ENCODE assay signal across 16 cellular contexts in genomic region chr5:68920888-68921287, GRCh38.
A peak's percentile ranks its signal among the peaks of the same experiment; 100 is the strongest.
DNase-seq lines count a peak whose midpoint lies in the region; ATAC-seq and TF ChIP-seq lines count a peak whose summit lies in the region.
"Had no signal": no experiment of that assay in that cellular context is flagged by ENCODE, and none has a peak within 500 bp of the region (broad histone marks: within the 10 kb centered on the region; RNA-seq: fewer than 3 reads in every experiment).

No MANE protein-coding gene starts in this region.

- ATAC-seq in WTC11 (no peak), upper lobe of right lung (no peak), GM21423 (IDR thresholded peaks at IDR 0.05; ENCODE audit: unreplicated experiment) (no peak)
- ATAC-seq: K562 had no signal

- WGBS in iPS DF 6.9 (ENCODE audit: insufficient coverage, insufficient read length) = no CpG with 5 or more reads among the region's 28 CpGs
- 91 to 98% (median 97%) methylated on average over 13 to 28 of the region's 28 CpGs for WGBS in spleen, 5 donors

- H3K27ac ChIP-seq in HUES48 (ENCODE audit: low read depth, low read length) (peak overlapping the region; percentile 90), iPS DF 6.9 (ENCODE audit: low read length) (peak overlapping the region; percentile 95), upper lobe of right lung (no peak overlapping the region), spleen (no peak overlapping the region)
- H3K27ac ChIP-seq: C4-2B, GM23248 had no signal

- H3K36me3 ChIP-seq in HUES48 (ENCODE audit: control insufficient read depth, insufficient read depth, low read length) (no peaks in the 10 kb centered on the region), iPS DF 6.9 (ENCODE audit: control insufficient read depth, insufficient read depth, low read length) (no peaks in the 10 kb centered on the region; the same call in 1 of the 2 replicates), upper lobe of right lung (no peaks in the 10 kb centered on the region), spleen (no peaks in the 10 kb centered on the region)

- H3K9ac ChIP-seq in HUES48 (ENCODE audit: low read depth, low read length) = no peak overlapping the region
- H3K9ac ChIP-seq: GM23248 had no signal

- H3K4me1 Mint-ChIP-seq in WTC11 = peaks cover 48% of the 10 kb centered on the region

- intact Hi-C loops in upper lobe of right lung (cut with DNase I) = no loop called here
- intact Hi-C loops in spleen (cut with DNase I; ENCODE audit: low total_unique reads) = no loop called here

- H3K36me3 Mint-ChIP-seq in WTC11 = peaks cover 53% of the 10 kb centered on the region

- H3K4me3 Mint-ChIP-seq in WTC11 = no peak overlapping the region
- H3K4me3 Mint-ChIP-seq: CD4-positive, alpha-beta T cell had no signal

- CTCF ChIA-PET in WTC11 (lab: Charles Lee) = no interaction called here

- H3K27me3 ChIP-seq in HUES48 (ENCODE audit: control insufficient read depth, insufficient read depth, low read length) (no peaks in the 10 kb centered on the region), iPS DF 6.9 (ENCODE audit: control insufficient read depth, insufficient read depth, low read length) (no peaks in the 10 kb centered on the region), upper lobe of right lung (no peaks in the 10 kb centered on the region), spleen (replicated peaks in 1 of 7) (peaks cover 0 to 7% (median 0%) of the 10 kb centered on the region in 7 donors)

- H3K4me3 ChIP-seq in HUES48 (ENCODE audit: low read depth, low read length) (no peak overlapping the region), iPS DF 6.9 (ENCODE audit: low read length) (no peak overlapping the region), upper lobe of right lung (no peak overlapping the region), spleen (no peak overlapping the region)
- H3K4me3 ChIP-seq: GM23248, K562 had no signal

- H3K9me3 ChIP-seq in HUES48 (ENCODE audit: control insufficient read depth, insufficient read depth, low read length) = peaks cover 73% of the 10 kb centered on the region
- H3K9me3 ChIP-seq in iPS DF 6.9 (ENCODE audit: control insufficient read depth, insufficient read depth, low read length) = no peaks in the 10 kb centered on the region; the same call in none of the 2 replicates
- no peaks in the 10 kb centered on the region for H3K9me3 ChIP-seq in upper lobe of right lung
- H3K9me3 ChIP-seq in spleen = peaks cover 0 to 22% (median 4%) of the 10 kb centered on the region in 8 donors

- no peak for TF ChIP-seq CTCF in WTC11 (IDR thresholded peaks at IDR 0.05)
- no peak for TF ChIP-seq CTCF in upper lobe of right lung (IDR thresholded peaks at IDR 0.05)
- no peak for TF ChIP-seq CTCF in spleen (IDR thresholded peaks at IDR 0.05 in 8 of 11, conservative IDR thresholded peaks at IDR 0.05 in 3 of 11)

- DNase-seq in WTC11 (ENCODE audit: low spot score) (no peak), iPS DF 6.9 (ENCODE audit: low read depth, low spot score) (no peak), upper lobe of right lung (no peak), spleen (no peak), AG08395 (ENCODE audit: low spot score) (no peak)
- DNase-seq: ACHN; AML-193; Caco-2; CD4-positive, alpha-beta T cell; GM23248; H7; IMR-90 had no signal

- H3K27me3 Mint-ChIP-seq in WTC11 (ENCODE audit: low read depth) = peaks cover 3% of the 10 kb centered on the region; the same call in 1 of the 2 replicates

- TF ChIP-seq POLR2A in spleen (IDR thresholded peaks at IDR 0.05) = no peak

- POLR2A ChIA-PET in WTC11 (lab: Charles Lee) = no interaction called here

- H3K4me1 ChIP-seq in HUES48 (ENCODE audit: control insufficient read depth, insufficient read depth, low read length) (peaks cover 29% of the 10 kb centered on the region), iPS DF 6.9 (ENCODE audit: control insufficient read depth, insufficient read depth, low read length) (peaks cover 6% of the 10 kb centered on the region; the same call in 1 of the 2 replicates), upper lobe of right lung (no peaks in the 10 kb centered on the region), spleen (no peaks in the 10 kb centered on the region)
- H3K4me1 ChIP-seq: Caco-2 had no signal

- H3K27ac Mint-ChIP-seq in WTC11 = peak overlapping the region; percentile 100; the same call in 1 of the 2 replicates
- H3K27ac Mint-ChIP-seq: CD4-positive, alpha-beta T cell had no signal

- peaks cover 49% of the 10 kb centered on the region for H3K9me3 Mint-ChIP-seq in WTC11

TF ChIP-seq in WTC11, 78 proteins besides CTCF, POLR2A, EP300 and RAD21:
- no peak for TF ChIP-seq ZNF121 (CRISPR knock-in tag; IDR thresholded peaks at IDR 0.05)
- no peak for TF ChIP-seq ATF3 (CRISPR knock-in tag; conservative IDR thresholded peaks at IDR 0.05)
- no peak for TF ChIP-seq HMGA2 (CRISPR knock-in tag; IDR thresholded peaks at IDR 0.05)
- TF ChIP-seq, protein P1, sequence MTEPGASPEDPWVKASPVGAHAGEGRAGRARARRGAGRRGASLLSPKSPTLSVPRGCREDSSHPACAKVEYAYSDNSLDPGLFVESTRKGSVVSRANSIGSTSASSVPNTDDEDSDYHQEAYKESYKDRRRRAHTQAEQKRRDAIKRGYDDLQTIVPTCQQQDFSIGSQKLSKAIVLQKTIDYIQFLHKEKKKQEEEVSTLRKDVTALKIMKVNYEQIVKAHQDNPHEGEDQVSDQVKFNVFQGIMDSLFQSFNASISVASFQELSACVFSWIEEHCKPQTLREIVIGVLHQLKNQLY (CRISPR knock-in tag; IDR thresholded peaks at IDR 0.05) = peak; percentile 73; the same call in 1 of the 2 replicates
- TF ChIP-seq, protein P2, sequence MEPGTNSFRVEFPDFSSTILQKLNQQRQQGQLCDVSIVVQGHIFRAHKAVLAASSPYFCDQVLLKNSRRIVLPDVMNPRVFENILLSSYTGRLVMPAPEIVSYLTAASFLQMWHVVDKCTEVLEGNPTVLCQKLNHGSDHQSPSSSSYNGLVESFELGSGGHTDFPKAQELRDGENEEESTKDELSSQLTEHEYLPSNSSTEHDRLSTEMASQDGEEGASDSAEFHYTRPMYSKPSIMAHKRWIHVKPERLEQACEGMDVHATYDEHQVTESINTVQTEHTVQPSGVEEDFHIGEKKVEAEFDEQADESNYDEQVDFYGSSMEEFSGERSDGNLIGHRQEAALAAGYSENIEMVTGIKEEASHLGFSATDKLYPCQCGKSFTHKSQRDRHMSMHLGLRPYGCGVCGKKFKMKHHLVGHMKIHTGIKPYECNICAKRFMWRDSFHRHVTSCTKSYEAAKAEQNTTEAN (CRISPR knock-in tag; IDR thresholded peaks at IDR 0.05) = no peak
- TF ChIP-seq TCF7 (CRISPR knock-in tag; IDR thresholded peaks at IDR 0.05; ENCODE audit: low read depth) = no peak
- no peak for TF ChIP-seq ZNF232 (CRISPR knock-in tag; IDR thresholded peaks at IDR 0.05)

Comparison
In these comparisons a context has a peak if more than half of its experiments do, and no peak if none do; other contexts are left out.
1. H3K27ac ChIP-seq: peak in HUES48 (single experiment) and iPS DF 6.9 (single experiment); none in upper lobe of right lung (single experiment) and spleen (0 of 8).